1 cellular context compared by ENCODE assay signal in genomic region chr17:55545765-55546164, GRCh38.
TF ChIP-seq lines count a peak whose summit lies in the region.

No MANE protein-coding gene starts in this region.

TF ChIP-seq in A549, 52 proteins besides CTCF, POLR2A, EP300 and RAD21 (continued from another document):
- TF ChIP-seq PBX3 (IDR thresholded peaks at IDR 0.05) = no peak
- no peak for TF ChIP-seq ATOH8 (CRISPR knock-in tag; IDR thresholded peaks at IDR 0.05; ENCODE audit: low read depth)
- no peak for TF ChIP-seq RFX5 (IDR thresholded peaks at IDR 0.05)
